ENCODE assay signal across 8 cellular contexts in genomic region chr20:45406260-45407066, GRCh38. TPM values are rescaled to one million over a fixed set of nuclear protein-coding genes. Genes with fewer than 3 reads are reported as not detected.
DNase-seq lines count a peak whose midpoint lies in the region; ATAC-seq and TF ChIP-seq lines count a peak whose summit lies in the region.

No MANE protein-coding gene starts in this region.

- H3K9me3 ChIP-seq in mononuclear cell (ENCODE audit: low read depth, low read length), result no peaks in the 10 kb centered on the region

- H3K27me3 ChIP-seq in mononuclear cell (ENCODE audit: insufficient read depth, low read length), result peaks cover 8% of the 10 kb centered on the region

- ATAC-seq in GM19351 (IDR thresholded peaks at IDR 0.05; ENCODE audit: unreplicated experiment) (no peak), HG03460 (IDR thresholded peaks at IDR 0.05; ENCODE audit: unreplicated experiment) (no peak)

- H3K4me1 ChIP-seq in mononuclear cell (ENCODE audit: insufficient read depth, low read length), result peaks cover 31% of the 10 kb centered on the region

- peak; percentile 65 for DNase-seq in GM10266 (ENCODE audit: extremely low spot score)
- DNase-seq in NCI-H460 (ENCODE audit: extremely low read depth, low read depth), result peak; percentile 47
- DNase-seq in activated CD8-positive, alpha-beta memory T cell treated with anti-CD3 and anti-CD28 coated beads, Interleukin-2, amount 50 U/mL, for 48 hours, result peak; percentile 76
- no peak for DNase-seq in epithelial cell of prostate (ENCODE audit: low read depth, low spot score)
- peak; percentile 16 to 52 (median 34) for DNase-seq in stimulated activated naive CD4-positive, alpha-beta T cell (lab: John Stamatoyannopoulos, UW)

- peak overlapping the region; percentile 57 for H3K4me3 ChIP-seq in mononuclear cell (ENCODE audit: low read length)

- peak overlapping the region; percentile 60 for H3K27ac ChIP-seq in epithelial cell of prostate

- TF ChIP-seq CTCF in GM10266 (IDR thresholded peaks at IDR 0.05; ENCODE audit: control insufficient read depth, insufficient read depth, low read depth, missing control alignments), result peak; percentile 28

RNA-seq across cellular contexts. Expression of gene DBNDD2, which starts 1.6 kb away (rescaled TPM):
- total RNA-seq in NCI-H460 (2014; rRNA removed; shearing (Covaris generic)), result 16.6 and 17.4 TPM in 2 replicates
- 13.6 and 14.8 TPM in 2 replicates for polyA plus RNA-seq in NCI-H460 (2014; cell fraction: nucleus; rRNA removed)
- 6.6 TPM for total RNA-seq in mononuclear cell

RNA-seq across cellular contexts. Expression of gene PIGT, which starts 9.5 kb away (rescaled TPM):
- total RNA-seq in NCI-H460 (2014; rRNA removed; shearing (Covaris generic)), result 145 and 150 TPM in 2 replicates
- 154 and 158 TPM in 2 replicates for polyA plus RNA-seq in NCI-H460 (2014; cell fraction: nucleus; rRNA removed)
- 57.9 TPM for total RNA-seq in mononuclear cell

RNA-seq across cellular contexts. Expression of gene TP53TG5, which starts 28.3 kb away (rescaled TPM):
- total RNA-seq in NCI-H460 (2014; rRNA removed; shearing (Covaris generic)), result not detected in 2 replicates
- polyA plus RNA-seq in NCI-H460 (2014; cell fraction: nucleus; rRNA removed), result not detected in 2 replicates
- total RNA-seq in mononuclear cell, result under 0.01 TPM

RNA-seq across cellular contexts. Expression of gene SYS1, which starts 43.5 kb away (rescaled TPM):
- 36.4 and 38.0 TPM in 2 replicates for total RNA-seq in NCI-H460 (2014; rRNA removed; shearing (Covaris generic))
- 12.1 and 15.4 TPM in 2 replicates for polyA plus RNA-seq in NCI-H460 (2014; cell fraction: nucleus; rRNA removed)
- total RNA-seq in mononuclear cell, result 63.8 TPM

RNA-seq across cellular contexts. Expression of gene SDC4, which starts 58.2 kb away (rescaled TPM):
- 12.7 and 14.7 TPM in 2 replicates for total RNA-seq in NCI-H460 (2014; rRNA removed; shearing (Covaris generic))
- polyA plus RNA-seq in NCI-H460 (2014; cell fraction: nucleus; rRNA removed), result 6.0 and 7.3 TPM in 2 replicates
- 17.1 TPM for total RNA-seq in mononuclear cell
